Comparison of ENCODE assay signal across 1 cellular context in the genomic region with DNA sequence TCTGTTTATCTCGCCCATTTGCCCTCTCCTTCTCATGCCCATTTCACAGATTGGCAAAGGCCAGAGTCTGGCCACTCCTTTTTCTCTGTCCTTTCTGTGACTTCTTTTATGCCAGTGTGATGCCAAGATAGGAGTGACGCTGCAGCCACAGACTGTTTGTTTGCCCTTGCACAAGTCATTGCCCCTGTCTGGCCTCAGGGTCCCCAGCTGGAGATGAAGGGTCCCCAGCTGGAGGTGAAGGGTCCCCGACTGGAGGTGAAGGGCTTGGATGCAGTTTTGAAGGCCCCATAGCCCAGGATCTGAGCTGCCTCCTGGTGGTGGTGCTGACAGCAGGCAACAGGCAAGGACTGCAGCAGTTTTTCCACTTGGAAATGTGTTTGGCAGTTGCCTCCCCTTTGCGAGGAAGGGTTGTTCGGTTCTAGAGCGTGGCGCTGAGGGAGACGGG.
TF ChIP-seq lines count a peak whose summit lies in the region.

No MANE protein-coding gene starts in this region.

TF ChIP-seq in H1, 55 proteins besides CTCF, POLR2A, EP300 and RAD21 (continued from another document):
- TF ChIP-seq FOSL1 (IDR thresholded peaks at IDR 0.05; ENCODE audit: insufficient read depth, low read depth, low read length), result no peak
- no peak for TF ChIP-seq TEAD4 (IDR thresholded peaks at IDR 0.05; ENCODE audit: low read depth, low read length)
- TF ChIP-seq KDM5A (IDR thresholded peaks at IDR 0.05; ENCODE audit: low read length), result no peak
- TF ChIP-seq HDAC2 (IDR thresholded peaks at IDR 0.05; ENCODE audit: borderline replicate concordance in 1 of 2, low read depth in 2 of 2, low read length in 2 of 2), result peak in 1 of 2 experiments; percentile 82; a peak in 1 of 4 replicates
- no peak for TF ChIP-seq NRF1 (IDR thresholded peaks at IDR 0.05; ENCODE audit: low read depth, low read length)
- 0 out of 4 replicates have a peak, but pooled peaks of 1 of the 2 experiments have one; percentile 36 for TF ChIP-seq SIN3A (conservative IDR thresholded peaks at IDR 0.05 in 1 of 2, IDR thresholded peaks at IDR 0.05 in 1 of 2; ENCODE audit: low read depth in 1 of 2, low read length in 2 of 2)
- no peak for TF ChIP-seq SAP30 (IDR thresholded peaks at IDR 0.05; ENCODE audit: insufficient read depth, insufficient replicate concordance, low read length)
- TF ChIP-seq GABPA (IDR thresholded peaks at IDR 0.05; ENCODE audit: borderline replicate concordance, insufficient read depth, low read length), result no peak
- peak; percentile 76; the same call in 1 of the 2 replicates for TF ChIP-seq KDM1A (IDR thresholded peaks at IDR 0.05; ENCODE audit: borderline replicate concordance, low read length)
